In the genomic region with DNA sequence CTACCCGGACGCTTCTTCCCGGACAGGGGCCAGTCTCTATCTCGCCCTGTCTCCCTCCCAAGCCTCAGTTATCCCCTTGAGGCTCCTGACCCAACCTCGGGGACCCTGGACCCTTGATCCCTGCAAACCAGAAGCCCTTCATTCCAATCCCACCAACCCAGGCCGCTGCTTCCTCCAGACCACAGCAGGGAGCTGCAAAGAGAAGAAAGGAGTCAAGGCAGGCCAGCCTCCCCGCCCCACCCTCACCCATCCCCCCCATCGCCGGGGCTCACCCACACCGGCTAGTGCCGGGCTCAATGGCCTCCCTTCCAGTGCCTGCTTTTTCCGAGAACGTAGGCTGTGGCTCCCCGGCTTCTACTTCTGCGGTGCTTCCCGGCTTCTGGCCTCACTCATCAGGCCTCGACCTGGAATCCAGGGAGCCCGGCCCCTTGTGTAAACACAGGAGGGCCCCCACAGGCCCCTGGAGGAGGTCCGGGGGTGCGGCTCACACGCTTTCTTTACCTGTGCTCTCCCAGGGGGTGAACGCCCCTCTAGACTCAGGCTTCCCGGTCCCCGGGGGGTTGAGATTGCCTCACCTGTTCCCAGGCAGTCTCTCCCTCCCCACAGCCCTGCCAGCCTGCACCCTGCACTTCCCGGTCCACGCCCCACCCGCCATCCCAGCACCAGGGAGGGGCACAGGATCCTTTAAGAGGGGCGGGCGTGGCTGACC, we compare ENCODE assay signal across 2 cellular contexts.
A peak's percentile ranks its signal among the peaks of the same experiment; 100 is the strongest.
TF ChIP-seq lines count a peak whose summit lies in the region.

Gene FAM83E, minus strand, starts transcription at position 641 of the 709 bp plus-strand sequence. CDS start 1,704 bp downstream, outside the sequence.

TF ChIP-seq in A549, 52 proteins besides CTCF, POLR2A, EP300 and RAD21 (continued from another document and continues in another):
- TF ChIP-seq HMGXB4 (CRISPR knock-in tag; IDR thresholded peaks at IDR 0.05; ENCODE audit: borderline replicate concordance) (peak; percentile 84), CBX2 (IDR thresholded peaks at IDR 0.05; ENCODE audit: borderline replicate concordance, low read depth) (no peak), POLR2AphosphoS2 (conservative IDR thresholded peaks at IDR 0.05; ENCODE audit: low read length) (peak; percentile 92), RFX5 (IDR thresholded peaks at IDR 0.05) (no peak), JUNB (IDR thresholded peaks at IDR 0.05) (no peak), PHF8 (IDR thresholded peaks at IDR 0.05; ENCODE audit: borderline replicate concordance, low read depth) (no peak), CHD4 (IDR thresholded peaks at IDR 0.05; ENCODE audit: borderline replicate concordance) (no peak), NR3C1 (IDR thresholded peaks at IDR 0.05) (no peak), ZC3H11A (IDR thresholded peaks at IDR 0.05) (no peak), KDM5A (IDR thresholded peaks at IDR 0.05) (no peak), BHLHE40 (IDR thresholded peaks at IDR 0.05; ENCODE audit: low read depth, low read length) (no peak), HEYL (CRISPR knock-in tag; IDR thresholded peaks at IDR 0.05) (no peak), ESRRA (IDR thresholded peaks at IDR 0.05; ENCODE audit: borderline replicate concordance, low read length) (no peak), GATA3 (IDR thresholded peaks at IDR 0.05; ENCODE audit: borderline replicate concordance) (peak; percentile 39; the same call in 1 of the 2 replicates), ZNF302 (CRISPR knock-in tag; IDR thresholded peaks at IDR 0.05) (no peak), HES2 (IDR thresholded peaks at IDR 0.05) (no peak), ATOH8 (CRISPR knock-in tag; IDR thresholded peaks at IDR 0.05; ENCODE audit: low read depth) (peak; percentile 72; the same call in 1 of the 2 replicates)
- TF ChIP-seq, protein P1, sequence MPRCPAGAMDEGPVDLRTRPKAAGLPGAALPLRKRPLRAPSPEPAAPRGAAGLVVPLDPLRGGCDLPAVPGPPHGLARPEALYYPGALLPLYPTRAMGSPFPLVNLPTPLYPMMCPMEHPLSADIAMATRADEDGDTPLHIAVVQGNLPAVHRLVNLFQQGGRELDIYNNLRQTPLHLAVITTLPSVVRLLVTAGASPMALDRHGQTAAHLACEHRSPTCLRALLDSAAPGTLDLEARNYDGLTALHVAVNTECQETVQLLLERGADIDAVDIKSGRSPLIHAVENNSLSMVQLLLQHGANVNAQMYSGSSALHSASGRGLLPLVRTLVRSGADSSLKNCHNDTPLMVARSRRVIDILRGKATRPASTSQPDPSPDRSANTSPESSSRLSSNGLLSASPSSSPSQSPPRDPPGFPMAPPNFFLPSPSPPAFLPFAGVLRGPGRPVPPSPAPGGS (IDR thresholded peaks at IDR 0.05): peak; percentile 68; the same call in 1 of the 3 replicates
- TF ChIP-seq, protein P2, sequence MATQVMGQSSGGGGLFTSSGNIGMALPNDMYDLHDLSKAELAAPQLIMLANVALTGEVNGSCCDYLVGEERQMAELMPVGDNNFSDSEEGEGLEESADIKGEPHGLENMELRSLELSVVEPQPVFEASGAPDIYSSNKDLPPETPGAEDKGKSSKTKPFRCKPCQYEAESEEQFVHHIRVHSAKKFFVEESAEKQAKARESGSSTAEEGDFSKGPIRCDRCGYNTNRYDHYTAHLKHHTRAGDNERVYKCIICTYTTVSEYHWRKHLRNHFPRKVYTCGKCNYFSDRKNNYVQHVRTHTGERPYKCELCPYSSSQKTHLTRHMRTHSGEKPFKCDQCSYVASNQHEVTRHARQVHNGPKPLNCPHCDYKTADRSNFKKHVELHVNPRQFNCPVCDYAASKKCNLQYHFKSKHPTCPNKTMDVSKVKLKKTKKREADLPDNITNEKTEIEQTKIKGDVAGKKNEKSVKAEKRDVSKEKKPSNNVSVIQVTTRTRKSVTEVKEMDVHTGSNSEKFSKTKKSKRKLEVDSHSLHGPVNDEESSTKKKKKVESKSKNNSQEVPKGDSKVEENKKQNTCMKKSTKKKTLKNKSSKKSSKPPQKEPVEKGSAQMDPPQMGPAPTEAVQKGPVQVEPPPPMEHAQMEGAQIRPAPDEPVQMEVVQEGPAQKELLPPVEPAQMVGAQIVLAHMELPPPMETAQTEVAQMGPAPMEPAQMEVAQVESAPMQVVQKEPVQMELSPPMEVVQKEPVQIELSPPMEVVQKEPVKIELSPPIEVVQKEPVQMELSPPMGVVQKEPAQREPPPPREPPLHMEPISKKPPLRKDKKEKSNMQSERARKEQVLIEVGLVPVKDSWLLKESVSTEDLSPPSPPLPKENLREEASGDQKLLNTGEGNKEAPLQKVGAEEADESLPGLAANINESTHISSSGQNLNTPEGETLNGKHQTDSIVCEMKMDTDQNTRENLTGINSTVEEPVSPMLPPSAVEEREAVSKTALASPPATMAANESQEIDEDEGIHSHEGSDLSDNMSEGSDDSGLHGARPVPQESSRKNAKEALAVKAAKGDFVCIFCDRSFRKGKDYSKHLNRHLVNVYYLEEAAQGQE (IDR thresholded peaks at IDR 0.05): peak; percentile 43; the same call in 1 of the 2 replicates
- TF ChIP-seq, protein P3, sequence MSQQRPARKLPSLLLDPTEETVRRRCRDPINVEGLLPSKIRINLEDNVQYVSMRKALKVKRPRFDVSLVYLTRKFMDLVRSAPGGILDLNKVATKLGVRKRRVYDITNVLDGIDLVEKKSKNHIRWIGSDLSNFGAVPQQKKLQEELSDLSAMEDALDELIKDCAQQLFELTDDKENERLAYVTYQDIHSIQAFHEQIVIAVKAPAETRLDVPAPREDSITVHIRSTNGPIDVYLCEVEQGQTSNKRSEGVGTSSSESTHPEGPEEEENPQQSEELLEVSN (IDR thresholded peaks at IDR 0.05; ENCODE audit: borderline replicate concordance, low read depth): no peak

TF ChIP-seq in WTC11, 78 proteins besides CTCF, POLR2A, EP300 and RAD21 (continued from another document and continues in another):
- peak; percentile 70; the same call in 1 of the 2 replicates for TF ChIP-seq ZBTB43 (CRISPR knock-in tag; IDR thresholded peaks at IDR 0.05)
- TF ChIP-seq, protein P4, sequence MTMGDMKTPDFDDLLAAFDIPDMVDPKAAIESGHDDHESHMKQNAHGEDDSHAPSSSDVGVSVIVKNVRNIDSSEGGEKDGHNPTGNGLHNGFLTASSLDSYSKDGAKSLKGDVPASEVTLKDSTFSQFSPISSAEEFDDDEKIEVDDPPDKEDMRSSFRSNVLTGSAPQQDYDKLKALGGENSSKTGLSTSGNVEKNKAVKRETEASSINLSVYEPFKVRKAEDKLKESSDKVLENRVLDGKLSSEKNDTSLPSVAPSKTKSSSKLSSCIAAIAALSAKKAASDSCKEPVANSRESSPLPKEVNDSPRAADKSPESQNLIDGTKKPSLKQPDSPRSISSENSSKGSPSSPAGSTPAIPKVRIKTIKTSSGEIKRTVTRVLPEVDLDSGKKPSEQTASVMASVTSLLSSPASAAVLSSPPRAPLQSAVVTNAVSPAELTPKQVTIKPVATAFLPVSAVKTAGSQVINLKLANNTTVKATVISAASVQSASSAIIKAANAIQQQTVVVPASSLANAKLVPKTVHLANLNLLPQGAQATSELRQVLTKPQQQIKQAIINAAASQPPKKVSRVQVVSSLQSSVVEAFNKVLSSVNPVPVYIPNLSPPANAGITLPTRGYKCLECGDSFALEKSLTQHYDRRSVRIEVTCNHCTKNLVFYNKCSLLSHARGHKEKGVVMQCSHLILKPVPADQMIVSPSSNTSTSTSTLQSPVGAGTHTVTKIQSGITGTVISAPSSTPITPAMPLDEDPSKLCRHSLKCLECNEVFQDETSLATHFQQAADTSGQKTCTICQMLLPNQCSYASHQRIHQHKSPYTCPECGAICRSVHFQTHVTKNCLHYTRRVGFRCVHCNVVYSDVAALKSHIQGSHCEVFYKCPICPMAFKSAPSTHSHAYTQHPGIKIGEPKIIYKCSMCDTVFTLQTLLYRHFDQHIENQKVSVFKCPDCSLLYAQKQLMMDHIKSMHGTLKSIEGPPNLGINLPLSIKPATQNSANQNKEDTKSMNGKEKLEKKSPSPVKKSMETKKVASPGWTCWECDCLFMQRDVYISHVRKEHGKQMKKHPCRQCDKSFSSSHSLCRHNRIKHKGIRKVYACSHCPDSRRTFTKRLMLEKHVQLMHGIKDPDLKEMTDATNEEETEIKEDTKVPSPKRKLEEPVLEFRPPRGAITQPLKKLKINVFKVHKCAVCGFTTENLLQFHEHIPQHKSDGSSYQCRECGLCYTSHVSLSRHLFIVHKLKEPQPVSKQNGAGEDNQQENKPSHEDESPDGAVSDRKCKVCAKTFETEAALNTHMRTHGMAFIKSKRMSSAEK (CRISPR knock-in tag; IDR thresholded peaks at IDR 0.05; ENCODE audit: borderline replicate concordance): peak; percentile 99
- TF ChIP-seq, protein P5, sequence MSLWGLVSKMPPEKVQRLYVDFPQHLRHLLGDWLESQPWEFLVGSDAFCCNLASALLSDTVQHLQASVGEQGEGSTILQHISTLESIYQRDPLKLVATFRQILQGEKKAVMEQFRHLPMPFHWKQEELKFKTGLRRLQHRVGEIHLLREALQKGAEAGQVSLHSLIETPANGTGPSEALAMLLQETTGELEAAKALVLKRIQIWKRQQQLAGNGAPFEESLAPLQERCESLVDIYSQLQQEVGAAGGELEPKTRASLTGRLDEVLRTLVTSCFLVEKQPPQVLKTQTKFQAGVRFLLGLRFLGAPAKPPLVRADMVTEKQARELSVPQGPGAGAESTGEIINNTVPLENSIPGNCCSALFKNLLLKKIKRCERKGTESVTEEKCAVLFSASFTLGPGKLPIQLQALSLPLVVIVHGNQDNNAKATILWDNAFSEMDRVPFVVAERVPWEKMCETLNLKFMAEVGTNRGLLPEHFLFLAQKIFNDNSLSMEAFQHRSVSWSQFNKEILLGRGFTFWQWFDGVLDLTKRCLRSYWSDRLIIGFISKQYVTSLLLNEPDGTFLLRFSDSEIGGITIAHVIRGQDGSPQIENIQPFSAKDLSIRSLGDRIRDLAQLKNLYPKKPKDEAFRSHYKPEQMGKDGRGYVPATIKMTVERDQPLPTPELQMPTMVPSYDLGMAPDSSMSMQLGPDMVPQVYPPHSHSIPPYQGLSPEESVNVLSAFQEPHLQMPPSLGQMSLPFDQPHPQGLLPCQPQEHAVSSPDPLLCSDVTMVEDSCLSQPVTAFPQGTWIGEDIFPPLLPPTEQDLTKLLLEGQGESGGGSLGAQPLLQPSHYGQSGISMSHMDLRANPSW (CRISPR knock-in tag; conservative IDR thresholded peaks at IDR 0.05; ENCODE audit: low read depth): no peak
- TF ChIP-seq TP53 (CRISPR knock-in tag; IDR thresholded peaks at IDR 0.05): peak; percentile 49; the same call in 1 of the 2 replicates
- no peak for TF ChIP-seq FOXJ3 (CRISPR knock-in tag; IDR thresholded peaks at IDR 0.05; ENCODE audit: borderline replicate concordance)
- TF ChIP-seq TEAD1 (CRISPR knock-in tag; IDR thresholded peaks at IDR 0.05): 0 out of 2 replicates have a peak, but pooled peaks have one; percentile 38
- TF ChIP-seq, protein P6, sequence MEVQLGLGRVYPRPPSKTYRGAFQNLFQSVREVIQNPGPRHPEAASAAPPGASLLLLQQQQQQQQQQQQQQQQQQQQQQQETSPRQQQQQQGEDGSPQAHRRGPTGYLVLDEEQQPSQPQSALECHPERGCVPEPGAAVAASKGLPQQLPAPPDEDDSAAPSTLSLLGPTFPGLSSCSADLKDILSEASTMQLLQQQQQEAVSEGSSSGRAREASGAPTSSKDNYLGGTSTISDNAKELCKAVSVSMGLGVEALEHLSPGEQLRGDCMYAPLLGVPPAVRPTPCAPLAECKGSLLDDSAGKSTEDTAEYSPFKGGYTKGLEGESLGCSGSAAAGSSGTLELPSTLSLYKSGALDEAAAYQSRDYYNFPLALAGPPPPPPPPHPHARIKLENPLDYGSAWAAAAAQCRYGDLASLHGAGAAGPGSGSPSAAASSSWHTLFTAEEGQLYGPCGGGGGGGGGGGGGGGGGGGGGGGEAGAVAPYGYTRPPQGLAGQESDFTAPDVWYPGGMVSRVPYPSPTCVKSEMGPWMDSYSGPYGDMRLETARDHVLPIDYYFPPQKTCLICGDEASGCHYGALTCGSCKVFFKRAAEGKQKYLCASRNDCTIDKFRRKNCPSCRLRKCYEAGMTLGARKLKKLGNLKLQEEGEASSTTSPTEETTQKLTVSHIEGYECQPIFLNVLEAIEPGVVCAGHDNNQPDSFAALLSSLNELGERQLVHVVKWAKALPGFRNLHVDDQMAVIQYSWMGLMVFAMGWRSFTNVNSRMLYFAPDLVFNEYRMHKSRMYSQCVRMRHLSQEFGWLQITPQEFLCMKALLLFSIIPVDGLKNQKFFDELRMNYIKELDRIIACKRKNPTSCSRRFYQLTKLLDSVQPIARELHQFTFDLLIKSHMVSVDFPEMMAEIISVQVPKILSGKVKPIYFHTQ (CRISPR knock-in tag; IDR thresholded peaks at IDR 0.05): peak; percentile 99
- TF ChIP-seq ZNF423 (CRISPR knock-in tag; IDR thresholded peaks at IDR 0.05): peak; percentile 60
- TF ChIP-seq, protein P7, sequence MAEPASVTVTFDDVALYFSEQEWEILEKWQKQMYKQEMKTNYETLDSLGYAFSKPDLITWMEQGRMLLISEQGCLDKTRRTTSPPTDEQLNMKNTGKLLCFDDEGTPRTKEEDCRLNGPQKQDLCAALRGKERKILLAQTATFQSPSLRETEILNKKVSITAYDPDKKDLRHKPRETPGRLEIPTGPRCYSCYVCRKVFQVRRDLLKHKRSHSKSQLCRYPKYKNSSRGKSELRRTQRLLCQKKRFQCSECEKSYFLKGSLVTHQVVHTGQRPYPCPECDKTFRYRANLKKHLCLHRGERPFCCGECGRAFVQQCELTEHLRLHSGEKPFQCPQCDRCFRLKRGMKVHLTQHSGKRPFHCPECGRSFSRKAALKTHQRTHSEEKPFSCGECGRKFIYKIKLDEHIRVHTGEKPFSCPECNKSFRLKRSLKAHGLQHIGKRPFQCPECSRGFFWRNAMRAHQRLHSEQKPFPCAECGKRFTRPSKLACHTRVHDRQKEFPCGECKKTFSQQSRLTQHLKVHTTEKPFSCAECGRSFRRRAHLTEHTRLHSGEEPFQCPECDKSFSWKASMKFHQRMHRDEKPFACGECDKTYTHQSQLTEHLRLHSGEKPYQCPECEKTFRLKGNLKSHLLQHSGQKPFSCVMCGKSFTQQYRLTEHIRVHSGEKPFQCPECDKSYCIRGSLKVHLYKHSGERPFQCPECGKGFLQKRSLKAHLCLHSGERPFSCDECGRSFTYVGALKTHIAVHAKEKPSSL (CRISPR knock-in tag; conservative IDR thresholded peaks at IDR 0.05): peak; percentile 97
- TF ChIP-seq NR3C1 (CRISPR knock-in tag; conservative IDR thresholded peaks at IDR 0.05; ENCODE audit: low read depth): no peak; the same call in 1 of the 2 replicates
- TF ChIP-seq PRRX2 (CRISPR knock-in tag; IDR thresholded peaks at IDR 0.05): peak; percentile 98
- peak; percentile 81; the same call in 1 of the 2 replicates for TF ChIP-seq ATF1 (CRISPR knock-in tag; IDR thresholded peaks at IDR 0.05)
- peak; percentile 95 for TF ChIP-seq EMX1 (CRISPR knock-in tag; IDR thresholded peaks at IDR 0.05)
- TF ChIP-seq ZNF138 (CRISPR knock-in tag; conservative IDR thresholded peaks at IDR 0.05): 0 out of 2 replicates have a peak, but pooled peaks have one; percentile 43
- peak; percentile 98 for TF ChIP-seq NFATC4 (CRISPR knock-in tag; IDR thresholded peaks at IDR 0.05)
- no peak for TF ChIP-seq CDX4 (CRISPR knock-in tag; IDR thresholded peaks at IDR 0.05; ENCODE audit: borderline replicate concordance)
- TF ChIP-seq SMAD3 (CRISPR knock-in tag; IDR thresholded peaks at IDR 0.05; ENCODE audit: borderline replicate concordance): no peak
- 0 out of 2 replicates have a peak, but pooled peaks have one; percentile 35 for TF ChIP-seq CREB1 (CRISPR knock-in tag; IDR thresholded peaks at IDR 0.05)
